ENCODE assay signal across 15 cellular contexts in the genomic region with DNA sequence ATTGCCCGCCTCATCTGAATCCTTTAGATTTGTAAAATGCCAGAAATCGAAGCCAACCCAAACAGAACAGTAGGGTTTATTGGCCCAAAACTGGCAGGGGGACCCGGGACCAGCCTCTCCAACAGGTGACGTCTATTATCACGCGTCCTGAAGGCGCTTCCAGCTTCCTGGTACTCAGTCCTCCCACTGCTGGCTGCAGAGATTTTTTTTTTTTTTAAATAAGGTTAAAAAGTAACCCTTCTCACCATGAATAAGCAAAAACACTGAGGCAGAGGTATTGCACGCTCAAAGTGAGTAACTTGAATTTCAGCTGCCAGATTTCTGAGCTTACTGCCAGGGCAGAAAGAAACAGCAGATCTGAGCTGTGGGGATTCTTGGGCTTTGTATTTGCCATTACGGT. TPM values are rescaled to one million over a fixed set of nuclear protein-coding genes. Genes with fewer than 3 reads are reported as not detected.
DNase-seq lines count a peak whose midpoint lies in the region; ATAC-seq, FAIRE-seq and TF ChIP-seq lines count a peak whose summit lies in the region.
"Had no signal": no experiment of that assay in that cellular context is flagged by ENCODE, and none has a peak within 500 bp of the region (broad histone marks: within the 10 kb centered on the region; RNA-seq: fewer than 3 reads in every experiment).

No MANE protein-coding gene starts in this region.

- intact Hi-C loops in PC-9 (cut with micrococcal nuclease; ENCODE audit: unreplicated experiment), result loop anchor here (5.0 to 10.0 kb wide), 3 partner anchors 291 to 1109 kb away; a partner anchor contains a TSS

- ATAC-seq in A549, result peak; percentile 64 to 71
- ATAC-seq in GM21390 (IDR thresholded peaks at IDR 0.05; ENCODE audit: unreplicated experiment), result no peak

- WGBS in A549 (ENCODE audit: missing lambda C conversion rate), result 6% methylated on average over 9 of the region's 9 CpGs
- 88% methylated on average over 6 of the region's 9 CpGs for WGBS in mesenchymal stem cell

- TF ChIP-seq POLR2A in A549 (IDR thresholded peaks at IDR 0.05; ENCODE audit: low read length), result no peak

- no peak overlapping the region for H2BK15ac ChIP-seq in mesenchymal stem cell (ENCODE audit: low read depth, poor library complexity, severe bottlenecking)

- no peaks in the 10 kb centered on the region for H3K36me3 ChIP-seq in PC-9 (ENCODE audit: low read depth)
- H3K36me3 ChIP-seq in mesenchymal stem cell (ENCODE audit: control insufficient read depth in 1 of 2, insufficient read depth in 2 of 2, low read depth in 1 of 2, low read length in 2 of 2), result no peaks in the 10 kb centered on the region
- H3K36me3 ChIP-seq: BE2C had no signal

- H3K79me2 ChIP-seq in PC-9 (ENCODE audit: low read depth), result no peaks in the 10 kb centered on the region

- FAIRE-seq in A549 (lab: Jason Lieb, UNC), result no peak

- no peak overlapping the region for H3K4ac ChIP-seq in mesenchymal stem cell (ENCODE audit: low read depth in 1 of 2, low read length in 2 of 2)

- H3K4me1 ChIP-seq in A549 (peaks cover 52% of the 10 kb centered on the region), PC-9 (replicated peaks; ENCODE audit: insufficient read depth) (peaks cover 90% of the 10 kb centered on the region), mesenchymal stem cell (ENCODE audit: control insufficient read depth, insufficient read depth, low read depth, low read length) (peaks cover 2% of the 10 kb centered on the region)
- H3K4me1 ChIP-seq: BE2C had no signal

- no peak overlapping the region for H3K23ac ChIP-seq in mesenchymal stem cell (ENCODE audit: low read length in 2 of 2)

- H3F3A ChIP-seq in PC-9 (ENCODE audit: insufficient read depth, low read depth), result peaks cover 73% of the 10 kb centered on the region

- H3K27me3 ChIP-seq in PC-9 (ENCODE audit: insufficient read depth, low read depth), result no peaks in the 10 kb centered on the region
- no peaks in the 10 kb centered on the region for H3K27me3 ChIP-seq in mesenchymal stem cell (ENCODE audit: control insufficient read depth in 1 of 2, insufficient read depth in 1 of 2, low read length in 2 of 2)
- H3K27me3 ChIP-seq: BE2C had no signal

- H2AFZ ChIP-seq in PC-9 (peak overlapping the region; percentile 51; the same call in 1 of the 2 replicates), mesenchymal stem cell (ENCODE audit: low read depth, low read length) (no peak overlapping the region)

- BruUV-seq in PC-9 (replicated peaks; lab: Mats Ljungman, UMichigan), result no TSS peak

- H3K79me1 ChIP-seq in mesenchymal stem cell (replicated peaks; ENCODE audit: low read length, poor library complexity, severe bottlenecking), result no peaks in the 10 kb centered on the region

- H2BK120ac ChIP-seq in mesenchymal stem cell (ENCODE audit: low read depth, low read length), result no peak overlapping the region

- TF ChIP-seq CTCF in A549 (IDR thresholded peaks at IDR 0.05) (no peak), PC-9 (conservative IDR thresholded peaks at IDR 0.05) (no peak)

- H3K9me3 ChIP-seq in A549 (no peaks in the 10 kb centered on the region), PC-9 (ENCODE audit: insufficient read depth, low read depth) (no peaks in the 10 kb centered on the region; the same call in 1 of the 2 replicates), mesenchymal stem cell (ENCODE audit: control insufficient read depth, low read length) (no peaks in the 10 kb centered on the region)
- H3K9me3 ChIP-seq: BE2C had no signal

- H3K4me2 ChIP-seq in A549, result peak overlapping the region; percentile 81
- peak overlapping the region; percentile 83 for H3K4me2 ChIP-seq in PC-9
- no peak overlapping the region for H3K4me2 ChIP-seq in mesenchymal stem cell (ENCODE audit: low read length, poor library complexity, severe bottlenecking)

- H3K9ac ChIP-seq in mesenchymal stem cell (ENCODE audit: low read length), result no peak overlapping the region

- H3K4me3 ChIP-seq in A549, result peak overlapping the region; percentile 17
- peak overlapping the region; percentile 28; the same call in 1 of the 2 replicates for H3K4me3 ChIP-seq in PC-9
- H3K4me3 ChIP-seq in mesenchymal stem cell (ENCODE audit: insufficient read depth in 1 of 2, low read depth in 1 of 2, low read length in 2 of 2), result no peak overlapping the region

- no peaks in the 10 kb centered on the region for H3K9me2 ChIP-seq in PC-9 (ENCODE audit: insufficient read depth)

- no peak overlapping the region for H2AK5ac ChIP-seq in mesenchymal stem cell (ENCODE audit: low read length, severe bottlenecking)

- H3K27ac ChIP-seq in A549 (peak overlapping the region; percentile 89 to 95), PC-9 (peak overlapping the region; percentile 99), mesenchymal stem cell (ENCODE audit: low read length, poor library complexity, severe bottlenecking) (peak overlapping the region; percentile 26), caudate nucleus (ENCODE audit: low read depth, low read length) (no peak overlapping the region)

- TF ChIP-seq EP300 in A549 (IDR thresholded peaks at IDR 0.05), result no peak

- no peak overlapping the region for H2BK12ac ChIP-seq in mesenchymal stem cell (ENCODE audit: low read length in 2 of 2)

- POLR2A ChIA-PET in A549 (lab: Yijun Ruan, JAX), result interaction anchor here (0.6 to 1.8 kb wide), 8 partner anchors 10 to 372 kb away, joined by 3 to 11 read pairs (median 5); a partner anchor contains a TSS
- POLR2A ChIA-PET in PC-9 (lab: Charles Lee; ENCODE audit: unreplicated experiment), result interaction anchor here (0.6 to 3.3 kb wide), 18 partner anchors 16 to 661 kb away, joined by 3 to 116 read pairs (median 5); a partner anchor contains a TSS

- no peaks in the 10 kb centered on the region for H4K20me1 ChIP-seq in PC-9 (ENCODE audit: insufficient read depth)

- no peak overlapping the region for H3K18ac ChIP-seq in mesenchymal stem cell (ENCODE audit: low read depth in 1 of 2, low read length in 2 of 2)

- DNase-seq in A549 (ENCODE audit: low read depth in 1 of 2, low spot score in 1 of 2), result peak; percentile 49 to 83
- DNase-seq in PC-9, result peak; percentile 64 to 81
- peak; percentile 20 for DNase-seq in fibroblast of the conjunctiva (ENCODE audit: low read depth)
- no peak for DNase-seq in mesenchymal stem cell
- DNase-seq in caudate nucleus (lab: John Stamatoyannopoulos, UW), result no peak
- DNase-seq in activated CD8-positive, alpha-beta memory T cell treated with anti-CD3 and anti-CD28 coated beads, Interleukin-2, amount 50 U/mL, for 4 hours, result no peak
- DNase-seq in NCI-H774 (lab: John Stamatoyannopoulos, UW), result no peak
- DNase-seq: activated CD4-positive, CD25-positive, alpha-beta regulatory T cell treated with anti-CD3 and anti-CD28 coated beads, Interleukin-2, amount 50 U/mL, for 72 hours; aorta; BE2C; effector memory CD4-positive, alpha-beta T cell; NCI-H1417 treated with DMSO at 0.1 percent for 48 hours; NCI-H524 treated with DMSO at 0.1 percent for 48 hours; SW 1271 had no signal

- no peak overlapping the region for H3K14ac ChIP-seq in mesenchymal stem cell (ENCODE audit: low read length in 2 of 2)

- H2BK5ac ChIP-seq in mesenchymal stem cell (ENCODE audit: low read depth, low read length, poor library complexity, severe bottlenecking), result no peak overlapping the region

- no peak for TF ChIP-seq RAD21 in A549 (conservative IDR thresholded peaks at IDR 0.05 in 1 of 2, IDR thresholded peaks at IDR 0.05 in 1 of 2)

- CTCF ChIA-PET in A549 (lab: Yijun Ruan, JAX), result interaction anchor here (0.7 to 3.4 kb wide), 7 partner anchors 9 to 891 kb away, joined by 3 to 12 read pairs (median 5); no protein-coding TSS in a partner anchor
- CTCF ChIA-PET in PC-9 (lab: Charles Lee), result interaction anchor here (0.5 to 1.8 kb wide), 6 partner anchors 25 to 372 kb away, joined by 3 to 11 read pairs (median 4); no protein-coding TSS in a partner anchor

- H4K91ac ChIP-seq in mesenchymal stem cell (ENCODE audit: low read length), result no peak overlapping the region

- no peak overlapping the region for H4K8ac ChIP-seq in mesenchymal stem cell (ENCODE audit: low read length)

TF ChIP-seq in A549, 52 proteins besides CTCF, POLR2A, EP300 and RAD21:
- TF ChIP-seq HOXB5 (CRISPR knock-in tag; IDR thresholded peaks at IDR 0.05) (no peak), NFE2L2 (conservative IDR thresholded peaks at IDR 0.05; ENCODE audit: low read length) (peak; percentile 88), SREBF2 (IDR thresholded peaks at IDR 0.05) (no peak), KDM5A (IDR thresholded peaks at IDR 0.05) (no peak), EHF (CRISPR knock-in tag; IDR thresholded peaks at IDR 0.05) (no peak), RFX5 (IDR thresholded peaks at IDR 0.05) (no peak), JUN (IDR thresholded peaks at IDR 0.05) (peak; percentile 29 to 40; a peak in 1 of 5 replicates), FOSB (CRISPR knock-in tag; IDR thresholded peaks at IDR 0.05) (no peak), FOSL2 (IDR thresholded peaks at IDR 0.05) (no peak), FOSL2 (CRISPR knock-in tag; IDR thresholded peaks at IDR 0.05) (0 out of 2 replicates have a peak, but pooled peaks have one; percentile 6), MAFK (IDR thresholded peaks at IDR 0.05; ENCODE audit: partially characterized antibody) (peak; percentile 83)
- TF ChIP-seq, protein P1, sequence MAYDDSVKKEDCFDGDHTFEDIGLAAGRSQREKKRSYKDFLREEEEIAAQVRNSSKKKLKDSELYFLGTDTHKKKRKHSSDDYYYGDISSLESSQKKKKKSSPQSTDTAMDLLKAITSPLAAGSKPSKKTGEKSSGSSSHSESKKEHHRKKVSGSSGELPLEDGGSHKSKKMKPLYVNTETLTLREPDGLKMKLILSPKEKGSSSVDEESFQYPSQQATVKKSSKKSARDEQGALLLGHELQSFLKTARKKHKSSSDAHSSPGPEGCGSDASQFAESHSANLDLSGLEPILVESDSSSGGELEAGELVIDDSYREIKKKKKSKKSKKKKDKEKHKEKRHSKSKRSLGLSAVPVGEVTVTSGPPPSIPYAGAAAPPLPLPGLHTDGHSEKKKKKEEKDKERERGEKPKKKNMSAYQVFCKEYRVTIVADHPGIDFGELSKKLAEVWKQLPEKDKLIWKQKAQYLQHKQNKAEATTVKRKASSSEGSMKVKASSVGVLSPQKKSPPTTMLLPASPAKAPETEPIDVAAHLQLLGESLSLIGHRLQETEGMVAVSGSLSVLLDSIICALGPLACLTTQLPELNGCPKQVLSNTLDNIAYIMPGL (CRISPR knock-in tag; IDR thresholded peaks at IDR 0.05; ENCODE audit: borderline replicate concordance), result no peak

RNA-seq across cellular contexts. Expression of a gene that starts 54.4 kb away (rescaled TPM):
- 160 and 163 TPM in 2 replicates for polyA plus RNA-seq in A549 (2011; rRNA removed)
- polyA plus RNA-seq in A549 (2012; cell fraction: cytosol; rRNA removed), result 41.0 and 50.0 TPM in 2 replicates
- 15.8 and 16.0 TPM in 2 replicates for polyA plus RNA-seq in A549 (2012; cell fraction: nucleus; rRNA removed)
- 90.2 to 100 TPM (median 92.3 TPM) in 3 replicates for polyA plus RNA-seq in A549 (2017; fragmentation: RNase III; extraction: RNeasy Plus Mini Kit Qiagen cat#74134 plus additional on column Dnase treatment)
- polyA minus RNA-seq in A549 (2011; rRNA and poly(A)+ RNA removed), result 63.5 and 66.8 TPM in 2 replicates
- 270 and 272 TPM in 2 replicates for total RNA-seq in PC-9 (2021)
- 10.0 TPM for polyA plus RNA-seq in mesenchymal stem cell (2013, experiment 1 of 2)
- polyA plus RNA-seq in mesenchymal stem cell (2013, experiment 2 of 2), result 10.3 TPM

Comparison
In these comparisons a context has a peak if more than half of its experiments do, and no peak if none do; other contexts are left out.
1. DNase-seq: peak in A549 (2 of 2), PC-9 (2 of 2) and fibroblast of the conjunctiva (single experiment); none in mesenchymal stem cell (single experiment), caudate nucleus (0 of 61), activated CD8-positive, alpha-beta memory T cell treated with anti-CD3 and anti-CD28 coated beads, Interleukin-2, amount 50 U/mL, for 4 hours (single experiment) and NCI-H774 (single experiment).
2. H3K4me3 ChIP-seq: peak in A549 (single experiment) and PC-9 (single experiment); none in mesenchymal stem cell (0 of 2).